In genomic region chr3:8442993-8443670, GRCh38 we compare ENCODE assay signal across 1 cellular context.
TF ChIP-seq lines count a peak whose summit lies in the region.

No MANE protein-coding gene starts in this region.

TF ChIP-seq in SK-N-SH, 30 proteins besides CTCF, POLR2A, EP300 and RAD21:
- TF ChIP-seq TEAD4 (IDR thresholded peaks at IDR 0.05; ENCODE audit: borderline replicate concordance, insufficient read depth) (no peak), TCF12 (IDR thresholded peaks at IDR 0.05) (no peak), JUND (IDR thresholded peaks at IDR 0.05) (no peak), SIN3A (IDR thresholded peaks at IDR 0.05; ENCODE audit: borderline replicate concordance, low read depth, low read length) (no peak), IRF3 (IDR thresholded peaks at IDR 0.05; ENCODE audit: low read depth, low read length) (no peak), CHD2 (IDR thresholded peaks at IDR 0.05; ENCODE audit: low read length, partially characterized antibody) (no peak), NFIC (IDR thresholded peaks at IDR 0.05; ENCODE audit: borderline replicate concordance) (no peak), MEF2A (IDR thresholded peaks at IDR 0.05; ENCODE audit: borderline replicate concordance, low read depth) (no peak), YY1 (IDR thresholded peaks at IDR 0.05; ENCODE audit: low read depth) (no peak), GABPA (IDR thresholded peaks at IDR 0.05; ENCODE audit: low read depth) (no peak)
